ENCODE assay signal across 1 cellular context in genomic region chr4:136156947-136157346, GRCh38.
TF ChIP-seq lines count a peak whose summit lies in the region.

No MANE protein-coding gene starts in this region.

TF ChIP-seq in GM12878, 131 proteins besides CTCF, POLR2A, EP300 and RAD21 (continued from another document):
- no peak for TF ChIP-seq ZNF687 (IDR thresholded peaks at IDR 0.05)
- no peak for TF ChIP-seq RELA (IDR thresholded peaks at IDR 0.05; ENCODE audit: borderline replicate concordance, partially characterized antibody)
- no peak for TF ChIP-seq CHD2 (IDR thresholded peaks at IDR 0.05; ENCODE audit: borderline replicate concordance, low read depth, low read length)
- TF ChIP-seq KDM1A (IDR thresholded peaks at IDR 0.05; ENCODE audit: borderline replicate concordance): no peak
- TF ChIP-seq USF2 (IDR thresholded peaks at IDR 0.05; ENCODE audit: borderline replicate concordance, low read depth, low read length): no peak
- no peak for TF ChIP-seq RB1 (IDR thresholded peaks at IDR 0.05; ENCODE audit: borderline replicate concordance)
